17 cellular contexts compared by ENCODE assay signal in genomic region chr1:56501888-56502287, GRCh38.
DNase-seq lines count a peak whose midpoint lies in the region; ATAC-seq and TF ChIP-seq lines count a peak whose summit lies in the region.
"Had no signal": no experiment of that assay in that cellular context is flagged by ENCODE, and none has a peak within 500 bp of the region (broad histone marks: within the 10 kb centered on the region; RNA-seq: fewer than 3 reads in every experiment).

No MANE protein-coding gene starts in this region.

- intact Hi-C loops in adrenal gland (cut with DNase I) (no loop called here), psoas muscle (cut with DNase I) (no loop called here)

- no peak overlapping the region for H2AFZ ChIP-seq in ACC112 (ENCODE audit: low read length, unreplicated experiment)

- no peak for TF ChIP-seq POLR2A in adrenal gland (IDR thresholded peaks at IDR 0.05)

- no peak overlapping the region for H3K4me3 ChIP-seq in ACC112 (ENCODE audit: low read depth, low read length)
- H3K4me3 ChIP-seq in adrenal gland: no peak overlapping the region
- H3K4me3 ChIP-seq in psoas muscle: no peak overlapping the region

- no peaks in the 10 kb centered on the region for H3K27me3 ChIP-seq in ACC112 (ENCODE audit: insufficient read depth, low read length)
- H3K27me3 ChIP-seq in adrenal gland: no peaks in the 10 kb centered on the region
- H3K27me3 ChIP-seq in psoas muscle (ENCODE audit: insufficient read depth in 3 of 3, low read length in 2 of 3): no peaks in the 10 kb centered on the region

- H3K36me3 ChIP-seq in ACC112 (ENCODE audit: insufficient read depth, low read length): peaks cover 67% of the 10 kb centered on the region
- H3K36me3 ChIP-seq in adrenal gland (replicated peaks in 1 of 2): no peaks in the 10 kb centered on the region
- H3K36me3 ChIP-seq in psoas muscle (ENCODE audit: insufficient read depth in 1 of 2, low read depth in 1 of 2): peaks cover 0 to 18% of the 10 kb centered on the region in 2 donors

- TF ChIP-seq CTCF in adrenal gland (IDR thresholded peaks at IDR 0.05): no peak
- no peak for TF ChIP-seq CTCF in psoas muscle (IDR thresholded peaks at IDR 0.05)

- H3K4me1 ChIP-seq in ACC112 (ENCODE audit: control insufficient read depth, insufficient read depth, low read length, unreplicated experiment) (peaks cover 24% of the 10 kb centered on the region), adrenal gland (replicated peaks in 1 of 2) (peaks cover 24 to 38% of the 10 kb centered on the region in 2 donors), psoas muscle (peaks cover 32% of the 10 kb centered on the region)

- WGBS in adrenal gland, 4 donors: 66 to 74% (median 68%) methylated on average over 3 of the region's 3 CpGs
- WGBS in psoas muscle, 3 donors: 37 to 46% (median 43%) methylated on average over 3 of the region's 3 CpGs

- H3K9me3 ChIP-seq in adrenal gland (replicated peaks in 1 of 3): no peaks in the 10 kb centered on the region
- H3K9me3 ChIP-seq in psoas muscle: no peaks in the 10 kb centered on the region

- DNase-seq in adrenal gland (peak in 4 of 7 donors; percentile 50 to 73 (median 58)), islet precursor cell (peak; percentile 29), psoas muscle (no peak), NCI-H226 (no peak)
- no peak for DNase-seq in activated T-cell treated with anti-CD3 and anti-CD28 coated beads, Interleukin-2, amount 50 U/mL, for 1 hour
- DNase-seq: EL, H7, NCI-H1436 treated with DMSO at 0.1 percent for 48 hours, NCI-H2081, NCI-H510A, NCI-H774 had no signal

- peaks cover 17% of the 10 kb centered on the region for H3K79me2 ChIP-seq in ACC112 (ENCODE audit: control insufficient read depth, insufficient read depth, low read length, unreplicated experiment)

- ATAC-seq in psoas muscle: peak in 3 of 4 donors; percentile 41 to 74 (median 64)
- ATAC-seq in HG03159 (IDR thresholded peaks at IDR 0.05; ENCODE audit: unreplicated experiment): no peak
- ATAC-seq in HG02623 (IDR thresholded peaks at IDR 0.05; ENCODE audit: unreplicated experiment): no peak
- ATAC-seq: PC-3 had no signal

- peak overlapping the region; percentile 67 for H3K27ac ChIP-seq in ACC112 (ENCODE audit: low read depth, low read length)
- peak overlapping the region in 2 of 5 donors; percentile 68 to 73 for H3K27ac ChIP-seq in adrenal gland
- H3K27ac ChIP-seq in psoas muscle: no peak overlapping the region
- H3K27ac ChIP-seq: C4-2B, HL-60 had no signal

Comparison
In these comparisons a context has a peak if more than half of its experiments do, and no peak if none do; other contexts are left out.
1. DNase-seq: peak in adrenal gland (4 of 7) and islet precursor cell (single experiment); none in psoas muscle (0 of 2), activated T-cell treated with anti-CD3 and anti-CD28 coated beads, Interleukin-2, amount 50 U/mL, for 1 hour (single experiment) and NCI-H226 (single experiment).
2. ATAC-seq: peak in psoas muscle (3 of 4); none in HG03159 (single experiment) and HG02623 (single experiment).